In the genomic region with DNA sequence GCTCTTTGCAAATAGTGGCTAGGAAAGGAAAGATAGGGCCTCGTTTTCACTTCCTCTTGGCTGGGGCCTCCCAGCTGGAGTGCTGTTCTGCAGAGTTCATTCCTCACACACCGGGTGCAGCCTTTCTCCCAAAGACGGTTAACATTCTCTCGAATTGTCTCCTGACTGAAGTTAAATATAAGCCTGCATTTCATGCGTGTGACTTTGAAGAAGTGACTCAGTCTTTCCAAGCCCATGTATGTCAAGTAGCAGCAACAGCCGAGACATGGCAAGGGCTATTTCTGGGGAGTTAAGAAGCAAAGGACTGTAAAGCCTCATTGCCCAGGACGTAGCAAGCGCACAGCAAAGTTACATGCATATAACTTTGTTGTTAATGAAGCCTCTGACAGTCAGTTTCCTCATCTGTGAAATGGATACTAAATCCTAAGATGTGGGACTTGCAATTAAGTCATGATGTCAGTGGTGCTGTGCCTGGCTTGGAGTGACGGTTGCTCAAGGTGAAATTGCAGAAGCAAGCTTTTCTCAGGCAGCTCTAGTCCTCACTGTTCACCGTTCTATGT, we compare ENCODE assay signal across 8 cellular contexts.
DNase-seq lines count a peak whose midpoint lies in the region; ATAC-seq and TF ChIP-seq lines count a peak whose summit lies in the region.

No MANE protein-coding gene starts in this region.

- peak overlapping the region; percentile 21; the same call in 1 of the 2 replicates for H3K9ac ChIP-seq in BLaER1

- H3K36me3 ChIP-seq in BLaER1 = no peaks in the 10 kb centered on the region

- BruUV-seq in Calu3 (replicated peaks; lab: Mats Ljungman, UMichigan) = no TSS peak

- H4K20me1 ChIP-seq in BLaER1 = no peaks in the 10 kb centered on the region

- no peaks in the 10 kb centered on the region for H3K4me1 Mint-ChIP-seq in Calu3 (ENCODE audit: low read depth, unreplicated experiment)

- DNase-seq in fibroblast of gingiva (ENCODE audit: low read depth) = peak; percentile 59
- no peak for DNase-seq in Calu3
- no peak for DNase-seq in NCI-H1105 (lab: John Stamatoyannopoulos, UW)
- no peak for DNase-seq in stimulated activated CD4-positive, alpha-beta T cell treated with anti-CD3 and anti-CD28 coated beads, Interleukin-2, amount 100 ng/mL, for 24 hours
- DNase-seq in kidney glomerular epithelial cell (lab: John Stamatoyannopoulos, UW) = no peak

- H3K27ac ChIP-seq in BLaER1 = peak overlapping the region; percentile 66

- H3K36me3 Mint-ChIP-seq in Calu3 (ENCODE audit: insufficient read depth, unreplicated experiment) = no peaks in the 10 kb centered on the region

- H3K4me1 ChIP-seq in BLaER1 = peaks cover 76% of the 10 kb centered on the region

- no peaks in the 10 kb centered on the region for H3K27me3 Mint-ChIP-seq in Calu3 (ENCODE audit: unreplicated experiment)

- H3K9me3 ChIP-seq in BLaER1 = peaks cover 15% of the 10 kb centered on the region

- no peaks in the 10 kb centered on the region for H3K9me3 Mint-ChIP-seq in Calu3 (ENCODE audit: low read depth, unreplicated experiment)

- no peak overlapping the region for H3K27ac Mint-ChIP-seq in Calu3 (ENCODE audit: unreplicated experiment)

- no peaks in the 10 kb centered on the region for H3K27me3 ChIP-seq in BLaER1

- no peak for TF ChIP-seq CTCF in Calu3 (IDR thresholded peaks at IDR 0.05; ENCODE audit: unreplicated experiment)

- ATAC-seq in GM21447 (IDR thresholded peaks at IDR 0.05; ENCODE audit: unreplicated experiment) (peak; percentile 87), HG03521 (IDR thresholded peaks at IDR 0.05; ENCODE audit: unreplicated experiment) (peak; percentile 73)

- peak overlapping the region; percentile 78 for H3K4me2 ChIP-seq in BLaER1

- H3K4me3 ChIP-seq in BLaER1 = no peak overlapping the region

- intact Hi-C loops in Calu3 (cut with micrococcal nuclease; ENCODE audit: unreplicated experiment) = loop anchor here (10.0 kb wide), 1 partner anchor 167 kb away; no protein-coding TSS in a partner anchor

- CTCF ChIA-PET in Calu3 (lab: Charles Lee) = no interaction called here

- no peak overlapping the region for H3K4me3 Mint-ChIP-seq in Calu3 (ENCODE audit: low read depth, unreplicated experiment)
